Comparison of ENCODE assay signal across 8 cellular contexts in the genomic region with DNA sequence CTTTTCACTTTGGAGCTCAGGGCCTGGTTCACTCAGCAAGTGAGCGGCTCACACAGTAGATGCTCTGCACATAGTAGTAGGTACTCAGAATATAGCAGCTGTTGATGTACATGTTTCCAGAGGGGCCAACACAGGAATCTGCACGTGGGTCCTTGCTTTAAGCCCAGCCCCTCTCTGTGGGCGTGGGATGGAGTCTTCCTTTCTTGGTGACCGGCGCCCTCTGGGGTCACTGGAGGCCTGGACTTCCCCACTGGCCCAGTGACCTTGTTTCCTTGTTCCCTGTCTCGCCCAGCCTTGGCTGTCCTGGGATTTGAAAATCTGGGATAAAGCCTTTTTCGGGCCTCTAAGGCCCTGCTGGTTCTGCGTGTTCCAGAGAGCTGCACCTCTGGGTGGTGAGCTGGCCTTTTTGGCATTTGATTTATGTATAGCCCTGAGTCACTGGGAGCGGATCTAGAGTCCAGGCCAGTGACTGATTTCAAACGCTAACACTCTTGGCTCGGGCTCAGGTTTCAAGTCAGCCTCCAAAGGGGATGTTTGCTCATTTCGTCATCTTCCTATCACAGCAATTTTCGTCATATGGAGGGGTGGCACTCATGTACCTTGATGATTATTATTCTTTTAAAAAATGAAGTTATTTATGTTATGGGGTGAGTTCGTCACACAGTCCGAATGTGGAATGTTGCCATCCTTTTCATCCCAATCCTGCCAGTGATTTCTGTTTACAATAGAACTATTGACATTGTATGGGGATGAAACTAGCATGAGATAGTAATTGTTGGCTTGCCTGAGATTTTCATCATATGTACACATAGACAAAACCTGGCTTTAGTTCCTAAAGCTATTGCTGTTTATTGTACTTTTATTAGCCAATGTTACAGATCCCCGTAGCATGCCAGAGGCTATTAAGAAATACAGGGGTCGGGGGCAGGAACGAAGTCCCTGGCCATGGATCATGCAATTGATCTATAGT.
DNase-seq lines count a peak whose midpoint lies in the region; ATAC-seq and TF ChIP-seq lines count a peak whose summit lies in the region.

No MANE protein-coding gene starts in this region.

- DNase-seq in Caco-2 (peak; percentile 92), NCI-H2029 (lab: John Stamatoyannopoulos, UW) (peak; percentile 87), Right ventricle myocardium inferior (ENCODE audit: missing footprints) (peak; percentile 82), prostate gland (ENCODE audit: low spot score) (peak; percentile 97), DMS79 (lab: John Stamatoyannopoulos, UW) (no peak)
- no peak for DNase-seq in effector CD4-positive, alpha-beta T cell
- no peak for DNase-seq in activated CD8-positive, alpha-beta memory T cell treated with anti-CD3 and anti-CD28 coated beads, Interleukin-2, amount 10 ng/mL, durations not matched to agents 7 days and 5 days

- H3K27me3 ChIP-seq in Caco-2 (replicated peaks; ENCODE audit: control insufficient read depth, insufficient read depth, low read length) (no peaks in the 10 kb centered on the region), prostate gland (replicated peaks; ENCODE audit: insufficient read depth) (no peaks in the 10 kb centered on the region)

- H3K27ac ChIP-seq in prostate gland: peak overlapping the region; percentile 90 to 92

- peak; percentile 95 for ATAC-seq in Right ventricle myocardium inferior
- ATAC-seq in activated CD8-positive, alpha-beta memory T cell treated with anti-CD3 and anti-CD28 coated beads, Interleukin-2, amount 10 ng/mL, durations not matched to agents 7 days and 5 days: no peak

- CTCF ChIA-PET in Caco-2 (lab: Charles Lee): interaction anchor here (0.6 to 1.4 kb wide), 3 partner anchors 12 to 290 kb away, joined by 3 to 7 read pairs (median 4); no protein-coding TSS in a partner anchor
- CTCF ChIA-PET in activated CD8-positive, alpha-beta memory T cell treated with anti-CD3 and anti-CD28 coated beads, Interleukin-2, amount 10 ng/mL, durations not matched to agents 7 days and 5 days (lab: Charles Lee): no interaction called here

- H3K4me3 ChIP-seq in Caco-2 (ENCODE audit: low read depth, low read length): peak overlapping the region; percentile 13; the same call in 1 of the 2 replicates
- H3K4me3 ChIP-seq in WI38 (ENCODE audit: low read depth, low read length): peak overlapping the region; percentile 35
- no peak overlapping the region for H3K4me3 ChIP-seq in prostate gland

- peak overlapping the region; percentile 96 for H3K27ac Mint-ChIP-seq in Caco-2 (ENCODE audit: unreplicated experiment)
- no peak overlapping the region for H3K27ac Mint-ChIP-seq in activated CD8-positive, alpha-beta memory T cell treated with anti-CD3 and anti-CD28 coated beads, Interleukin-2, amount 10 ng/mL, durations not matched to agents 7 days and 5 days

- TSS peak; percentile 80 for BruUV-seq in Caco-2 (replicated peaks; lab: Mats Ljungman, UMichigan)

- no peaks in the 10 kb centered on the region for H3K9me3 Mint-ChIP-seq in Caco-2 (ENCODE audit: unreplicated experiment)
- no peaks in the 10 kb centered on the region for H3K9me3 Mint-ChIP-seq in activated CD8-positive, alpha-beta memory T cell treated with anti-CD3 and anti-CD28 coated beads, Interleukin-2, amount 10 ng/mL, durations not matched to agents 7 days and 5 days (ENCODE audit: low read depth)

- H3K9me3 ChIP-seq in Caco-2: no peaks in the 10 kb centered on the region
- no peaks in the 10 kb centered on the region for H3K9me3 ChIP-seq in prostate gland

- POLR2A ChIA-PET in Caco-2 (lab: Charles Lee): interaction anchor here (1.0 to 2.0 kb wide), 3 partner anchors 130 to 215 kb away, joined by 4 to 14 read pairs (median 5); no protein-coding TSS in a partner anchor

- H3K36me3 ChIP-seq in Caco-2 (ENCODE audit: control insufficient read depth, insufficient read depth, low read length) (no peaks in the 10 kb centered on the region; the same call in 1 of the 2 replicates), prostate gland (no peaks in the 10 kb centered on the region)

- peak in 1 of 2 experiments; percentile 21 for TF ChIP-seq CTCF in Caco-2 (IDR thresholded peaks at IDR 0.05; ENCODE audit: insufficient read depth in 1 of 2, low read depth in 1 of 2, low read length in 1 of 2, severe bottlenecking in 1 of 2, unreplicated experiment in 1 of 2)
- TF ChIP-seq CTCF in WI38 (IDR thresholded peaks at IDR 0.05; ENCODE audit: low read depth, low read length): no peak
- peak in 1 of 4 experiments; percentile 20 for TF ChIP-seq CTCF in prostate gland (IDR thresholded peaks at IDR 0.05)

- H3K36me3 Mint-ChIP-seq in Caco-2 (ENCODE audit: insufficient read depth, unreplicated experiment): peaks cover 78% of the 10 kb centered on the region
- no peaks in the 10 kb centered on the region for H3K36me3 Mint-ChIP-seq in activated CD8-positive, alpha-beta memory T cell treated with anti-CD3 and anti-CD28 coated beads, Interleukin-2, amount 10 ng/mL, durations not matched to agents 7 days and 5 days

- intact Hi-C loops in Caco-2 (cut with micrococcal nuclease; ENCODE audit: unreplicated experiment) (loop anchor here (1.0 to 2.0 kb wide), 6 partner anchors 13 to 298 kb away; a partner anchor contains a TSS), Right ventricle myocardium inferior (cut with DNase I) (no loop called here), prostate gland (cut with DNase I) (loop anchor here (5.0 kb wide), 1 partner anchor 59 kb away; no protein-coding TSS in a partner anchor)

- no peaks in the 10 kb centered on the region for H3K27me3 Mint-ChIP-seq in Caco-2 (ENCODE audit: insufficient read depth, unreplicated experiment)
- no peaks in the 10 kb centered on the region for H3K27me3 Mint-ChIP-seq in activated CD8-positive, alpha-beta memory T cell treated with anti-CD3 and anti-CD28 coated beads, Interleukin-2, amount 10 ng/mL, durations not matched to agents 7 days and 5 days

- H3K4me3 Mint-ChIP-seq in Caco-2 (ENCODE audit: unreplicated experiment): peak overlapping the region; percentile 66
- no peak overlapping the region for H3K4me3 Mint-ChIP-seq in activated CD8-positive, alpha-beta memory T cell treated with anti-CD3 and anti-CD28 coated beads, Interleukin-2, amount 10 ng/mL, durations not matched to agents 7 days and 5 days

- TF ChIP-seq POLR2A in prostate gland (IDR thresholded peaks at IDR 0.05): no peak

- peaks cover 62% of the 10 kb centered on the region for H3K4me1 Mint-ChIP-seq in Caco-2 (ENCODE audit: low read depth, unreplicated experiment)
- peaks cover 7% of the 10 kb centered on the region for H3K4me1 Mint-ChIP-seq in activated CD8-positive, alpha-beta memory T cell treated with anti-CD3 and anti-CD28 coated beads, Interleukin-2, amount 10 ng/mL, durations not matched to agents 7 days and 5 days

- WGBS in prostate gland: 12% methylated on average over 18 of the region's 18 CpGs

- H3K4me1 ChIP-seq in Caco-2 (peaks cover 63% of the 10 kb centered on the region), prostate gland (replicated peaks) (peaks cover 39% of the 10 kb centered on the region)

Comparison
In these comparisons a context has a peak if more than half of its experiments do, and no peak if none do; other contexts are left out.
1. DNase-seq: peak in Caco-2 (2 of 2), NCI-H2029 (single experiment), Right ventricle myocardium inferior (single experiment) and prostate gland (single experiment); none in DMS79 (single experiment), effector CD4-positive, alpha-beta T cell (single experiment) and activated CD8-positive, alpha-beta memory T cell treated with anti-CD3 and anti-CD28 coated beads, Interleukin-2, amount 10 ng/mL, durations not matched to agents 7 days and 5 days (single experiment).
2. H3K4me3 ChIP-seq: peak in Caco-2 (single experiment) and WI38 (single experiment); none in prostate gland (0 of 2).